ENCODE assay signal across 8 cellular contexts in genomic region chr5:32092938-32093812, GRCh38.
DNase-seq lines count a peak whose midpoint lies in the region; ATAC-seq, FAIRE-seq and TF ChIP-seq lines count a peak whose summit lies in the region.

No MANE protein-coding gene starts in this region.

- no peaks in the 10 kb centered on the region for H3K9me3 Mint-ChIP-seq in CD4-positive, CD25-positive, alpha-beta regulatory T cell

- no peak for TF ChIP-seq EP300 in HepG2 (IDR thresholded peaks at IDR 0.05; ENCODE audit: low read depth in 2 of 2, low read length in 2 of 2)
- no peak for TF ChIP-seq EP300 in HepG2 (CRISPR knock-in tag; IDR thresholded peaks at IDR 0.05; ENCODE audit: borderline replicate concordance)

- BruUV-seq in HepG2 (replicated peaks; lab: Mats Ljungman, UMichigan) = no TSS peak

- ATAC-seq in CD4-positive, CD25-positive, alpha-beta regulatory T cell (ENCODE audit: low read depth in 2 of 2) = peak; percentile 64 to 72
- ATAC-seq in GM19372 (IDR thresholded peaks at IDR 0.05; ENCODE audit: low read depth, unreplicated experiment) = peak; percentile 84
- ATAC-seq in HG03442 (IDR thresholded peaks at IDR 0.05; ENCODE audit: unreplicated experiment) = peak; percentile 93
- peak; percentile 85 to 89 for ATAC-seq in activated CD4-positive, CD25-positive, alpha-beta regulatory T cell treated with anti-CD3 and anti-CD28 coated beads, Interleukin-2, amount 50 U/mL, for 24 hours
- peak; percentile 84 for ATAC-seq in HepG2

- H3K9ac ChIP-seq in HepG2 (ENCODE audit: insufficient read depth, low read depth, low read length) = no peak overlapping the region

- no peak overlapping the region for H3K4me3 ChIP-seq in CD4-positive, CD25-positive, alpha-beta regulatory T cell (ENCODE audit: low read depth, low read length)
- H3K4me3 ChIP-seq in HepG2 (replicated peaks in 1 of 3; ENCODE audit: insufficient read depth in 1 of 3, low read depth in 2 of 3, low read length in 3 of 3) = no peak overlapping the region

- peak; percentile 25 to 74 (median 55) for DNase-seq in CD4-positive, CD25-positive, alpha-beta regulatory T cell
- DNase-seq in NCI-H446 (lab: John Stamatoyannopoulos, UW) (peak; percentile 80 to 88), cerebellum (ENCODE audit: low spot score) (peak; percentile 65), HepG2 (ENCODE audit: low spot score) (peak; percentile 75)
- peak; percentile 35 to 66 (median 42) for DNase-seq in stimulated activated CD4-positive, alpha-beta T cell treated with anti-CD3 and anti-CD28 coated beads, TNF-alpha, amount 100 ng/mL, for 48 hours (ENCODE audit: low read depth in 3 of 3)

- no peak overlapping the region for H3K27ac ChIP-seq in CD4-positive, CD25-positive, alpha-beta regulatory T cell (ENCODE audit: insufficient read depth, low read length, poor library complexity, severe bottlenecking)
- no peak overlapping the region for H3K27ac ChIP-seq in HepG2 (ENCODE audit: extremely low read length, insufficient read depth, low read length)

- H3K4me1 ChIP-seq in CD4-positive, CD25-positive, alpha-beta regulatory T cell (ENCODE audit: control insufficient read depth, insufficient read depth, low read length, poor library complexity, severe bottlenecking) = peaks cover 3% of the 10 kb centered on the region
- H3K4me1 ChIP-seq in HepG2 (ENCODE audit: insufficient read depth, low read length) = peaks cover 16% of the 10 kb centered on the region

- POLR2A ChIA-PET in HepG2 (lab: Yijun Ruan, JAX) = no interaction called here

- no peaks in the 10 kb centered on the region for H3K27me3 ChIP-seq in CD4-positive, CD25-positive, alpha-beta regulatory T cell (ENCODE audit: control insufficient read depth, insufficient read depth, low read length)
- H3K27me3 ChIP-seq in HepG2 (ENCODE audit: control insufficient read depth in 1 of 2, insufficient read depth in 2 of 2, low read length in 2 of 2) = no peaks in the 10 kb centered on the region

- peaks cover 7% of the 10 kb centered on the region for H3K36me3 Mint-ChIP-seq in CD4-positive, CD25-positive, alpha-beta regulatory T cell

- FAIRE-seq in HepG2 (lab: Jason Lieb, UNC) = peak; percentile 88

- no peak overlapping the region for H2AFZ ChIP-seq in HepG2 (ENCODE audit: low read length)

- peak; percentile 88 for TF ChIP-seq CTCF in HepG2 (CRISPR knock-in tag; IDR thresholded peaks at IDR 0.05)

- no peak overlapping the region for H3K4me3 Mint-ChIP-seq in CD4-positive, CD25-positive, alpha-beta regulatory T cell

- CTCF ChIA-PET in HepG2 (lab: Yijun Ruan, JAX; ENCODE audit: low intra/inter-chr PET ratio, low total read pairs) = interaction anchor here (1.1 to 2.5 kb wide), 2 partner anchors 266 to 268 kb away, joined by 3 to 14 read pairs; no protein-coding TSS in a partner anchor

- no peaks in the 10 kb centered on the region for H3K9me3 ChIP-seq in CD4-positive, CD25-positive, alpha-beta regulatory T cell (ENCODE audit: control insufficient read depth in 2 of 2, low read length in 2 of 2)
- H3K9me3 ChIP-seq in HepG2 (ENCODE audit: low read length) = no peaks in the 10 kb centered on the region

- no peak for TF ChIP-seq POLR2A in HepG2 (IDR thresholded peaks at IDR 0.05; ENCODE audit: insufficient read depth in 1 of 2, low read depth in 2 of 2, low read length in 2 of 2)

- H3K27me3 Mint-ChIP-seq in CD4-positive, CD25-positive, alpha-beta regulatory T cell = no peaks in the 10 kb centered on the region

- intact Hi-C loops in HepG2 (cut with micrococcal nuclease; ENCODE audit: unreplicated experiment) = loop anchor here (1.0 to 5.0 kb wide), 3 partner anchors 164 to 511 kb away; no protein-coding TSS in a partner anchor

- in situ Hi-C loops in HepG2 (cut with HindIII; ENCODE audit: extremely low pct_ligation_motif_present, low pct_unique_long_range_greater_than_20kb) = loop anchor here (10.0 kb wide), 1 partner anchor 518 kb away; no protein-coding TSS in a partner anchor

- H3K27ac Mint-ChIP-seq in CD4-positive, CD25-positive, alpha-beta regulatory T cell = peak overlapping the region in 2 of 3 donors; percentile 69 to 76

- no peaks in the 10 kb centered on the region for H3K79me2 ChIP-seq in HepG2 (ENCODE audit: insufficient read depth, low read length)

- H3K4me1 Mint-ChIP-seq in CD4-positive, CD25-positive, alpha-beta regulatory T cell = peaks cover 0 to 6% (median 0%) of the 10 kb centered on the region in 4 donors

- TF ChIP-seq RAD21 in HepG2 (CRISPR knock-in tag; IDR thresholded peaks at IDR 0.05) = peak; percentile 69

- WGBS in HepG2 (ENCODE audit: low lambda C conversion rate) = 56% methylated on average over 19 of the region's 20 CpGs

- H3K36me3 ChIP-seq in CD4-positive, CD25-positive, alpha-beta regulatory T cell (ENCODE audit: control insufficient read depth, insufficient read depth, low read length) = no peaks in the 10 kb centered on the region
- peaks cover 0 to 1% of the 10 kb centered on the region in 2 experiments; a peak in 1 of 5 replicates for H3K36me3 ChIP-seq in HepG2 (replicated peaks in 1 of 2; ENCODE audit: control insufficient read depth in 1 of 2, insufficient read depth in 2 of 2, low read length in 2 of 2)

- no peaks in the 10 kb centered on the region for H4K20me1 ChIP-seq in HepG2 (ENCODE audit: insufficient read depth, low read length)

- no peak overlapping the region for H3K4me2 ChIP-seq in HepG2 (ENCODE audit: low read depth, low read length)

TF ChIP-seq in HepG2, 621 proteins besides CTCF, POLR2A, EP300 and RAD21 (continues in another document):
- no peak for TF ChIP-seq TCF12 (IDR thresholded peaks at IDR 0.05)
- no peak for TF ChIP-seq TCF12 (CRISPR knock-in tag; IDR thresholded peaks at IDR 0.05)
- no peak for TF ChIP-seq ZNF747 (CRISPR knock-in tag; IDR thresholded peaks at IDR 0.05; ENCODE audit: borderline replicate concordance)
- peak; percentile 84 for TF ChIP-seq STAG1 (CRISPR knock-in tag; IDR thresholded peaks at IDR 0.05)
- no peak for TF ChIP-seq ZSCAN31 (CRISPR knock-in tag; IDR thresholded peaks at IDR 0.05; ENCODE audit: low read depth)
- TF ChIP-seq IRF2 (CRISPR knock-in tag; IDR thresholded peaks at IDR 0.05) = peak; percentile 37; the same call in 1 of the 2 replicates
- 0 out of 2 replicates have a peak, but pooled peaks have one; percentile 34 for TF ChIP-seq ZBTB7B (CRISPR knock-in tag; IDR thresholded peaks at IDR 0.05)
- TF ChIP-seq SOX6 (IDR thresholded peaks at IDR 0.05) = no peak
- no peak for TF ChIP-seq SOX6 (CRISPR knock-in tag; IDR thresholded peaks at IDR 0.05)
- TF ChIP-seq KDM1A (CRISPR knock-in tag; IDR thresholded peaks at IDR 0.05) = no peak
- no peak for TF ChIP-seq ZNF280B (CRISPR knock-in tag; IDR thresholded peaks at IDR 0.05; ENCODE audit: borderline replicate concordance)
- no peak for TF ChIP-seq ZNF569 (CRISPR knock-in tag; IDR thresholded peaks at IDR 0.05; ENCODE audit: borderline replicate concordance)
- TF ChIP-seq, protein P1, sequence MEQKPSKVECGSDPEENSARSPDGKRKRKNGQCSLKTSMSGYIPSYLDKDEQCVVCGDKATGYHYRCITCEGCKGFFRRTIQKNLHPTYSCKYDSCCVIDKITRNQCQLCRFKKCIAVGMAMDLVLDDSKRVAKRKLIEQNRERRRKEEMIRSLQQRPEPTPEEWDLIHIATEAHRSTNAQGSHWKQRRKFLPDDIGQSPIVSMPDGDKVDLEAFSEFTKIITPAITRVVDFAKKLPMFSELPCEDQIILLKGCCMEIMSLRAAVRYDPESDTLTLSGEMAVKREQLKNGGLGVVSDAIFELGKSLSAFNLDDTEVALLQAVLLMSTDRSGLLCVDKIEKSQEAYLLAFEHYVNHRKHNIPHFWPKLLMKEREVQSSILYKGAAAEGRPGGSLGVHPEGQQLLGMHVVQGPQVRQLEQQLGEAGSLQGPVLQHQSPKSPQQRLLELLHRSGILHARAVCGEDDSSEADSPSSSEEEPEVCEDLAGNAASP (CRISPR knock-in tag; IDR thresholded peaks at IDR 0.05; ENCODE audit: borderline replicate concordance) = 0 out of 2 replicates have a peak, but pooled peaks have one; percentile 34
- TF ChIP-seq ZNF772 (CRISPR knock-in tag; IDR thresholded peaks at IDR 0.05) = 0 out of 2 replicates have a peak, but pooled peaks have one; percentile 11
- TF ChIP-seq NFKB2 (CRISPR knock-in tag; IDR thresholded peaks at IDR 0.05; ENCODE audit: borderline replicate concordance) = no peak
- TF ChIP-seq, protein P2, sequence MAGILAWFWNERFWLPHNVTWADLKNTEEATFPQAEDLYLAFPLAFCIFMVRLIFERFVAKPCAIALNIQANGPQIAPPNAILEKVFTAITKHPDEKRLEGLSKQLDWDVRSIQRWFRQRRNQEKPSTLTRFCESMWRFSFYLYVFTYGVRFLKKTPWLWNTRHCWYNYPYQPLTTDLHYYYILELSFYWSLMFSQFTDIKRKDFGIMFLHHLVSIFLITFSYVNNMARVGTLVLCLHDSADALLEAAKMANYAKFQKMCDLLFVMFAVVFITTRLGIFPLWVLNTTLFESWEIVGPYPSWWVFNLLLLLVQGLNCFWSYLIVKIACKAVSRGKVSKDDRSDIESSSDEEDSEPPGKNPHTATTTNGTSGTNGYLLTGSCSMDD (CRISPR knock-in tag; IDR thresholded peaks at IDR 0.05) = no peak
- TF ChIP-seq HIVEP1 (CRISPR knock-in tag; IDR thresholded peaks at IDR 0.05) = no peak
- TF ChIP-seq ZNF292 (CRISPR knock-in tag; IDR thresholded peaks at IDR 0.05; ENCODE audit: borderline replicate concordance, low read depth) = no peak
- peak; percentile 29; the same call in 1 of the 2 replicates for TF ChIP-seq HOXA3 (CRISPR knock-in tag; IDR thresholded peaks at IDR 0.05)
- TF ChIP-seq ZNF598 (CRISPR knock-in tag; IDR thresholded peaks at IDR 0.05; ENCODE audit: borderline replicate concordance) = no peak
